Comparison of ENCODE assay signal across 9 cellular contexts in the genomic region with DNA sequence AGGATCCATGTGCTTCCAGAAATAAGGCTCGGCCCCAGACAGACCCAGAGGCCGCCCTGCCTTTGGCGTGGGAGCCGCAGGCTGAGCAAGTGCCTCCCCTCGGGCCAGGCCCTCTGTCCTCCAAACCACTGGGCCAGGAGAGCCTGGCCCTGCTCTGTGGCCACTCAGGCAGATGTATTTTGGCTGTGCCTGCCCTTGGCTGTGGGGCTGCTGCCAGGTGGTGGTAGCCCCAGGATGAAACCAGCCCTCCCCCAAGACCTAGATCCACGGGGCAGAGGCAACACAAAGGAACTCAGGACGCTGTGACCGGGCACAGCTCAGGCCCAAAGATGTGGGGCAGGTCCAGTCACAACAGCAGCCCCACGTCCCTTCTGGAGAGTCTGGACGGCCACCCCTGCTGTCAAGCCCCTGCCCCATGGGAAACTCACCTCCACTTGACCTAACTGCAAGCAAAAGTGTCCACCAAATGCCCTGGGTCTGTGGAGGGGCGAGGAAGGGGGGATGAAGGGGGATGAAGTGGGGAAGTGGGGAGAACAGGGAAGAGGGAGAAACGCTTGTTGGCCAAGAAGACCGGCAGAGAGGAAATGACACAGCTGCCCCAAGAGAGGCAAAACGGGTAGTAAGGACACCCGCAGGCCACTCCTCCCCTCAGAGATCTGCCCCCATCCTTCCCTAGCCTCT.
DNase-seq lines count a peak whose midpoint lies in the region; ATAC-seq and TF ChIP-seq lines count a peak whose summit lies in the region.
"Had no signal": no experiment of that assay in that cellular context is flagged by ENCODE, and none has a peak within 500 bp of the region (broad histone marks: within the 10 kb centered on the region; RNA-seq: fewer than 3 reads in every experiment).

No MANE protein-coding gene starts in this region.

- peak overlapping the region; percentile 40 for H3K4me3 Mint-ChIP-seq in T-helper 1 cell treated with Interleukin-12 subunit alpha and Interleukin-12 subunit beta and Interleukin-4 antibody, amounts not matched to agents 30 μg/mL and 1 μg/mL, for 36 hours

- DNase-seq in T-helper 1 cell, result no peak
- peak in 1 of 2 experiments; percentile 96 for DNase-seq in HL-60 (ENCODE audit: low read depth in 1 of 2, low spot score in 1 of 2)
- DNase-seq in medulla oblongata (ENCODE audit: extremely low spot score), result peak; percentile 66
- DNase-seq in WERI-Rb-1, result no peak

- H3K4me1 Mint-ChIP-seq in T-helper 1 cell treated with Interleukin-12 subunit alpha and Interleukin-12 subunit beta and Interleukin-4 antibody, amounts not matched to agents 30 μg/mL and 1 μg/mL, for 36 hours (ENCODE audit: low read depth), result peaks cover 26% of the 10 kb centered on the region

- H3K9me3 Mint-ChIP-seq in T-helper 1 cell treated with Interleukin-12 subunit alpha and Interleukin-12 subunit beta and Interleukin-4 antibody, amounts not matched to agents 30 μg/mL and 1 μg/mL, for 36 hours, result no peaks in the 10 kb centered on the region

- H3K36me3 ChIP-seq in WERI-Rb-1, result peaks cover 5% of the 10 kb centered on the region

- H3K36me3 Mint-ChIP-seq in T-helper 1 cell treated with Interleukin-12 subunit alpha and Interleukin-12 subunit beta and Interleukin-4 antibody, amounts not matched to agents 30 μg/mL and 1 μg/mL, for 36 hours (ENCODE audit: low read depth), result peaks cover 4% of the 10 kb centered on the region

- H3K27ac ChIP-seq in HL-60 (replicated peaks) (peak overlapping the region; percentile 98), angular gyrus (ENCODE audit: low read depth, low read length) (peak overlapping the region; percentile 70), WERI-Rb-1 (no peak overlapping the region)
- H3K27ac ChIP-seq: 22Rv1 had no signal

- TF ChIP-seq CTCF in HL-60 (IDR thresholded peaks at IDR 0.05; ENCODE audit: insufficient read depth, low read length), result no peak
- no peak for TF ChIP-seq CTCF in WERI-Rb-1 (IDR thresholded peaks at IDR 0.05; ENCODE audit: low read depth, low read length)

- ATAC-seq in GM18870 (IDR thresholded peaks at IDR 0.05; ENCODE audit: unreplicated experiment), result no peak
- ATAC-seq in GM19455 (IDR thresholded peaks at IDR 0.05; ENCODE audit: unreplicated experiment), result no peak

- H3K27me3 ChIP-seq in HL-60 (ENCODE audit: insufficient read depth, poor library complexity, severe bottlenecking), result no peaks in the 10 kb centered on the region
- H3K27me3 ChIP-seq in WERI-Rb-1 (ENCODE audit: insufficient read depth, low read depth, severe bottlenecking), result no peaks in the 10 kb centered on the region

- H3K27ac Mint-ChIP-seq in T-helper 1 cell treated with Interleukin-12 subunit alpha and Interleukin-12 subunit beta and Interleukin-4 antibody, amounts not matched to agents 30 μg/mL and 1 μg/mL, for 36 hours, result peak overlapping the region; percentile 76

- H3K4me3 ChIP-seq in HL-60 (replicated peaks; ENCODE audit: insufficient read depth, low read length), result peak overlapping the region; percentile 52
- no peak overlapping the region for H3K4me3 ChIP-seq in WERI-Rb-1 (ENCODE audit: low read depth, low read length)

- no peaks in the 10 kb centered on the region for H3K27me3 Mint-ChIP-seq in T-helper 1 cell treated with Interleukin-12 subunit alpha and Interleukin-12 subunit beta and Interleukin-4 antibody, amounts not matched to agents 30 μg/mL and 1 μg/mL, for 36 hours (ENCODE audit: low read depth)

- no peaks in the 10 kb centered on the region for H3K9me3 ChIP-seq in WERI-Rb-1 (ENCODE audit: severe bottlenecking)
